31 cellular contexts compared by ENCODE assay signal in the genomic region with DNA sequence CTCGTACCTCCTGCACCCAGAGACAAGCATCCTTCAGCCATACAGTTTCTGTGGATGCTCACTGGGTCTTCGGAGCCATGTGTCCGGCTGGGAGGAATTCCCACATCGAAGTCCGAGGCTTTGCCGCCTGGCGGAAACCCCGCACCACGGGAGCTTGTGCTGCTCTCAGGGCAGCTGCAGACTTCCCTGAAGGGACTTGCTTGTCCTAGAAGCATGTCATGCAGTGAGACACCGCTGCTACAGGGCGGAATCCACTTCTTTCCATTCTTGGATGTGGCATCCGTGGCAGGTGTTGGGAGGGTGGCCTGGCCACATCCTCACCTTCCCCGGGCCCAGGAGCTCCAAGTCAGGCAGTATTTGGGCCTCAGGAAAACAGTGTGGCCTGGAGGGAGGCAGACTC.
"Had no signal": no experiment of that assay in that cellular context is flagged by ENCODE, and none has a peak within 500 bp of the region (broad histone marks: within the 10 kb centered on the region; RNA-seq: fewer than 3 reads in every experiment).

No MANE protein-coding gene starts in this region.

- H3K27ac Mint-ChIP-seq: activated CD4-positive, alpha-beta memory T cell treated with anti-CD3 and anti-CD28 coated beads, Interleukin-2, amount 10 ng/mL, durations not matched to agents 7 days and 5 days; activated CD4-positive, alpha-beta T cell treated with anti-CD3 and anti-CD28 coated beads, Interleukin-2, amount 10 ng/mL, durations not matched to agents 7 days and 5 days; activated naive CD4-positive, alpha-beta T cell treated with anti-CD3 and anti-CD28 coated beads, Interleukin-2, amount 10 ng/mL, durations not matched to agents 7 days and 5 days; activated naive CD8-positive, alpha-beta T cell treated with anti-CD3 and anti-CD28 coated beads, Interleukin-2, amount 10 ng/mL, durations not matched to agents 7 days and 5 days had no signal

- H3K27me3 Mint-ChIP-seq: activated CD4-positive, alpha-beta memory T cell treated with anti-CD3 and anti-CD28 coated beads, Interleukin-2, amount 10 ng/mL, durations not matched to agents 7 days and 5 days; activated CD4-positive, alpha-beta T cell treated with anti-CD3 and anti-CD28 coated beads, Interleukin-2, amount 10 ng/mL, durations not matched to agents 7 days and 5 days; activated naive CD4-positive, alpha-beta T cell treated with anti-CD3 and anti-CD28 coated beads, Interleukin-2, amount 10 ng/mL, durations not matched to agents 7 days and 5 days; activated naive CD8-positive, alpha-beta T cell treated with anti-CD3 and anti-CD28 coated beads, Interleukin-2, amount 10 ng/mL, durations not matched to agents 7 days and 5 days; activated T-cell treated with anti-CD3 and anti-CD28 coated beads, Interleukin-2, amount 50 U/mL, for 24 hours; stimulated activated memory B cell treated with anti-CD40 and anti-IgM and Interleukin-4, amounts not matched to agents 10 μg/mL and 1 μg/mL and 100 μg/mL, for 72 hours had no signal

- H3K27ac ChIP-seq: brain microvascular endothelial cell, neutrophil, sigmoid colon, transverse colon had no signal

- FAIRE-seq: astrocyte, endothelial cell of umbilical vein, keratinocyte, small intestine, urothelium cell line had no signal

- H3K4me3 Mint-ChIP-seq: activated CD4-positive, alpha-beta memory T cell treated with anti-CD3 and anti-CD28 coated beads, Interleukin-2, amount 10 ng/mL, durations not matched to agents 7 days and 5 days; activated CD4-positive, alpha-beta T cell treated with anti-CD3 and anti-CD28 coated beads, Interleukin-2, amount 10 ng/mL, durations not matched to agents 7 days and 5 days; activated naive CD4-positive, alpha-beta T cell treated with anti-CD3 and anti-CD28 coated beads, Interleukin-2, amount 10 ng/mL, durations not matched to agents 7 days and 5 days; activated naive CD8-positive, alpha-beta T cell treated with anti-CD3 and anti-CD28 coated beads, Interleukin-2, amount 10 ng/mL, durations not matched to agents 7 days and 5 days; activated T-cell treated with anti-CD3 and anti-CD28 coated beads, Interleukin-2, amount 50 U/mL, for 24 hours; nephron; stimulated activated memory B cell treated with anti-CD40 and anti-IgM and Interleukin-4, amounts not matched to agents 10 μg/mL and 1 μg/mL and 100 μg/mL, for 72 hours; WTC11 had no signal

- H3K27me3 ChIP-seq: brain microvascular endothelial cell, neutrophil, sigmoid colon, transverse colon had no signal

- H3K36me3 ChIP-seq: brain microvascular endothelial cell, sigmoid colon, transverse colon had no signal

- H3K36me3 Mint-ChIP-seq: WTC11 had no signal

- H3K9me3 ChIP-seq: neutrophil, sigmoid colon, transverse colon had no signal

- ATAC-seq: left colon; stimulated activated memory B cell treated with anti-CD40 and anti-IgM and Interleukin-4, amounts not matched to agents 10 μg/mL and 1 μg/mL and 100 μg/mL, for 72 hours; WTC11 had no signal

- H3K9me3 Mint-ChIP-seq: activated CD4-positive, alpha-beta memory T cell treated with anti-CD3 and anti-CD28 coated beads, Interleukin-2, amount 10 ng/mL, durations not matched to agents 7 days and 5 days; activated CD4-positive, alpha-beta T cell treated with anti-CD3 and anti-CD28 coated beads, Interleukin-2, amount 10 ng/mL, durations not matched to agents 7 days and 5 days; activated naive CD4-positive, alpha-beta T cell treated with anti-CD3 and anti-CD28 coated beads, Interleukin-2, amount 10 ng/mL, durations not matched to agents 7 days and 5 days; activated naive CD8-positive, alpha-beta T cell treated with anti-CD3 and anti-CD28 coated beads, Interleukin-2, amount 10 ng/mL, durations not matched to agents 7 days and 5 days; activated T-cell treated with anti-CD3 and anti-CD28 coated beads, Interleukin-2, amount 50 U/mL, for 24 hours; nephron; stimulated activated memory B cell treated with anti-CD40 and anti-IgM and Interleukin-4, amounts not matched to agents 10 μg/mL and 1 μg/mL and 100 μg/mL, for 72 hours; WTC11 had no signal

- DNase-seq: activated CD4-positive, alpha-beta memory T cell treated with anti-CD3 and anti-CD28 coated beads, Interleukin-2, amount 10 ng/mL, durations not matched to agents 7 days and 5 days; activated CD4-positive, alpha-beta T cell treated with anti-CD3 and anti-CD28 coated beads for 1 hour; activated CD4-positive, alpha-beta T cell treated with anti-CD3 and anti-CD28 coated beads, Interleukin-2, amount 10 ng/mL, durations not matched to agents 7 days and 5 days; activated CD8-positive, alpha-beta memory T cell treated with anti-CD3 and anti-CD28 coated beads, Interleukin-2, amount 50 U/mL, for 48 hours; activated gamma-delta T cell; activated naive CD4-positive, alpha-beta T cell treated with anti-CD3 and anti-CD28 coated beads, Interleukin-2, amount 10 ng/mL, durations not matched to agents 7 days and 5 days; activated naive CD8-positive, alpha-beta T cell treated with anti-CD3 and anti-CD28 coated beads, Interleukin-2, amount 10 ng/mL, durations not matched to agents 7 days and 5 days; activated T-cell treated with anti-CD3 and anti-CD28 coated beads, Interleukin-2, amount 50 U/mL, for 24 hours; amniotic stem cell; brain microvascular endothelial cell; caudate nucleus; cortex of kidney; foreskin fibroblast; head of caudate nucleus; hippocampal formation; left colon; retina; sigmoid colon; small intestine; stimulated activated CD4-positive, alpha-beta T cell treated with anti-CD3 and anti-CD28 coated beads, Interleukin-4, amount 100 ng/mL, for 24 hours; SW 1271; T-helper 2 cell; transverse colon had no signal

- H3K4me3 ChIP-seq: sigmoid colon, transverse colon had no signal
